In the genomic region with DNA sequence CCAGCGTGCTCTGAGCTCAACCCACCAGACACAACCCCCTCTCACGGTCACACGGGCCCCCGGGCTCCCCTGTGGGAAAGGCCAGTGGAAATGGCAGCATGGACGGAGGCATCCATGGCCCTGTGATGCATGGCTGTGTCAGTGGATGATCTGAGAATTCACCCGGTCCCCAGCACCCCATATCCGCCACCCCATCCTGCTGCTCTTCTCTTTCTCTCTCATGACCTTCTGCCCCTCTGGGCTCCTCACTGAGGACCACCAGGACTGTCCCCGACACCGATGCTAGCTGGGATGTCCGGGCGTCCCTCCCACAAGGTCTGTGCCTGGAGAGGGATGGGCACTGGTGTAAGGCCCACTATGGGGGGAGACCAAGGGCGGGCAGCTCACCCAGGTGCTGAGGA, we compare ENCODE assay signal across 28 cellular contexts.
"Had no signal": no experiment of that assay in that cellular context is flagged by ENCODE, and none has a peak within 500 bp of the region (broad histone marks: within the 10 kb centered on the region; RNA-seq: fewer than 3 reads in every experiment).

No MANE protein-coding gene starts in this region.

- H3K4me1 ChIP-seq: breast epithelium, right lobe of liver, stomach, thyroid gland, upper lobe of right lung had no signal

- H3K27me3 Mint-ChIP-seq: activated CD4-positive, alpha-beta memory T cell treated with anti-CD3 and anti-CD28 coated beads, Interleukin-2, amount 10 ng/mL, durations not matched to agents 7 days and 5 days; activated CD4-positive, alpha-beta T cell treated with anti-CD3 and anti-CD28 coated beads, Interleukin-2, amount 10 ng/mL, durations not matched to agents 7 days and 5 days; activated naive CD4-positive, alpha-beta T cell treated with anti-CD3 and anti-CD28 coated beads, Interleukin-2, amount 10 ng/mL, durations not matched to agents 7 days and 5 days had no signal

- H3K27ac Mint-ChIP-seq: activated CD4-positive, alpha-beta memory T cell treated with anti-CD3 and anti-CD28 coated beads, Interleukin-2, amount 10 ng/mL, durations not matched to agents 7 days and 5 days; activated CD4-positive, alpha-beta T cell treated with anti-CD3 and anti-CD28 coated beads, Interleukin-2, amount 10 ng/mL, durations not matched to agents 7 days and 5 days; activated naive CD4-positive, alpha-beta T cell treated with anti-CD3 and anti-CD28 coated beads, Interleukin-2, amount 10 ng/mL, durations not matched to agents 7 days and 5 days; activated T-cell treated with anti-CD3 and anti-CD28 coated beads, Interleukin-2, amount 50 U/mL, for 24 hours; dendritic cell treated with granulocyte-macrophage colony-stimulating factor and Interleukin-4, amounts not matched to agents 40 ng/mL and 50 ng/mL, for 4 days; endodermal cell; immature natural killer cell; natural killer cell treated with Interleukin-12 subunit alpha and Interleukin-12 subunit beta and Interleukin-15 and Interleukin-18, amount 100 ng/mL, for 72 hours; stimulated activated effector memory CD8-positive, alpha-beta T cell treated with anti-CD3 and anti-CD28 coated beads, Interleukin-12 subunit alpha, Interleukin-12 subunit beta, amount 100 ng/mL, for 72 hours had no signal

- H3K27me3 ChIP-seq: breast epithelium, right lobe of liver, thyroid gland, upper lobe of right lung had no signal

- H3K9me3 Mint-ChIP-seq: activated CD4-positive, alpha-beta memory T cell treated with anti-CD3 and anti-CD28 coated beads, Interleukin-2, amount 10 ng/mL, durations not matched to agents 7 days and 5 days; activated CD4-positive, alpha-beta T cell treated with anti-CD3 and anti-CD28 coated beads, Interleukin-2, amount 10 ng/mL, durations not matched to agents 7 days and 5 days; activated naive CD4-positive, alpha-beta T cell treated with anti-CD3 and anti-CD28 coated beads, Interleukin-2, amount 10 ng/mL, durations not matched to agents 7 days and 5 days; activated T-cell treated with anti-CD3 and anti-CD28 coated beads, Interleukin-2, amount 50 U/mL, for 24 hours; immature natural killer cell; natural killer cell treated with Interleukin-12 subunit alpha and Interleukin-12 subunit beta and Interleukin-15 and Interleukin-18, amount 100 ng/mL, for 72 hours; stimulated activated effector memory CD8-positive, alpha-beta T cell treated with anti-CD3 and anti-CD28 coated beads, Interleukin-12 subunit alpha, Interleukin-12 subunit beta, amount 100 ng/mL, for 72 hours had no signal

- H3K36me3 ChIP-seq: breast epithelium, lower lobe of right lung, right lobe of liver, stomach, thyroid gland, upper lobe of right lung had no signal

- H3K4me1 Mint-ChIP-seq: activated CD4-positive, alpha-beta memory T cell treated with anti-CD3 and anti-CD28 coated beads, Interleukin-2, amount 10 ng/mL, durations not matched to agents 7 days and 5 days; activated naive CD4-positive, alpha-beta T cell treated with anti-CD3 and anti-CD28 coated beads, Interleukin-2, amount 10 ng/mL, durations not matched to agents 7 days and 5 days; immature natural killer cell; stimulated activated effector memory CD8-positive, alpha-beta T cell treated with anti-CD3 and anti-CD28 coated beads, Interleukin-12 subunit alpha, Interleukin-12 subunit beta, amount 100 ng/mL, for 72 hours had no signal

- ATAC-seq: esophagus mucosa; natural killer cell treated with Interleukin-12 subunit alpha and Interleukin-12 subunit beta and Interleukin-15 and Interleukin-18, amount 100 ng/mL, for 72 hours; stimulated activated effector memory CD8-positive, alpha-beta T cell treated with anti-CD3 and anti-CD28 coated beads, Interleukin-12 subunit alpha, Interleukin-12 subunit beta, amount 100 ng/mL, for 72 hours; upper lobe of right lung had no signal

- H3K27ac ChIP-seq: breast epithelium, lower lobe of right lung, right lobe of liver, stomach, upper lobe of right lung had no signal

- H3K9me3 ChIP-seq: mucosa of descending colon, right lobe of liver, thyroid gland, upper lobe of right lung had no signal

- DNase-seq: activated CD4-positive, alpha-beta memory T cell treated with anti-CD3 and anti-CD28 coated beads, Interleukin-2, amount 10 ng/mL, durations not matched to agents 7 days and 5 days; activated CD4-positive, alpha-beta T cell treated with anti-CD3 and anti-CD28 coated beads for 1 hour; activated CD4-positive, alpha-beta T cell treated with anti-CD3 and anti-CD28 coated beads, Interleukin-2, amount 10 ng/mL, durations not matched to agents 7 days and 5 days; activated CD8-positive, alpha-beta memory T cell treated with anti-CD3 and anti-CD28 coated beads, Interleukin-2, amount 50 U/mL, for 48 hours; activated gamma-delta T cell; activated naive CD4-positive, alpha-beta T cell treated with anti-CD3 and anti-CD28 coated beads, Interleukin-2, amount 10 ng/mL, durations not matched to agents 7 days and 5 days; activated T-cell treated with anti-CD3 and anti-CD28 coated beads, Interleukin-2, amount 50 U/mL, for 24 hours; amygdala; central memory CD4-positive, alpha-beta T cell; endodermal cell; foreskin fibroblast; head of caudate nucleus; hypothalamus; immature natural killer cell; lower lobe of right lung; mucosa of descending colon; right lobe of liver; stimulated activated CD4-positive, alpha-beta T cell treated with anti-CD3 and anti-CD28 coated beads, Interleukin-12 subunit alpha, Interleukin-12 subunit beta, amount 100 ng/mL, for 4 hours; stimulated activated CD4-positive, alpha-beta T cell treated with anti-CD3 and anti-CD28 coated beads, Interleukin-4, amount 100 ng/mL, for 24 hours; stomach; T-helper 9 cell; thyroid gland; upper lobe of right lung had no signal

- H3K36me3 Mint-ChIP-seq: activated naive CD4-positive, alpha-beta T cell treated with anti-CD3 and anti-CD28 coated beads, Interleukin-2, amount 10 ng/mL, durations not matched to agents 7 days and 5 days; immature natural killer cell; natural killer cell treated with Interleukin-12 subunit alpha and Interleukin-12 subunit beta and Interleukin-15 and Interleukin-18, amount 100 ng/mL, for 72 hours; stimulated activated effector memory CD8-positive, alpha-beta T cell treated with anti-CD3 and anti-CD28 coated beads, Interleukin-12 subunit alpha, Interleukin-12 subunit beta, amount 100 ng/mL, for 72 hours had no signal

- H3K4me3 Mint-ChIP-seq: activated CD4-positive, alpha-beta memory T cell treated with anti-CD3 and anti-CD28 coated beads, Interleukin-2, amount 10 ng/mL, durations not matched to agents 7 days and 5 days; activated CD4-positive, alpha-beta T cell treated with anti-CD3 and anti-CD28 coated beads, Interleukin-2, amount 10 ng/mL, durations not matched to agents 7 days and 5 days; activated naive CD4-positive, alpha-beta T cell treated with anti-CD3 and anti-CD28 coated beads, Interleukin-2, amount 10 ng/mL, durations not matched to agents 7 days and 5 days; activated T-cell treated with anti-CD3 and anti-CD28 coated beads, Interleukin-2, amount 50 U/mL, for 24 hours; dendritic cell treated with granulocyte-macrophage colony-stimulating factor and Interleukin-4, amounts not matched to agents 40 ng/mL and 50 ng/mL, for 4 days; endodermal cell; immature natural killer cell; natural killer cell treated with Interleukin-12 subunit alpha and Interleukin-12 subunit beta and Interleukin-15 and Interleukin-18, amount 100 ng/mL, for 72 hours; stimulated activated effector memory CD8-positive, alpha-beta T cell treated with anti-CD3 and anti-CD28 coated beads, Interleukin-12 subunit alpha, Interleukin-12 subunit beta, amount 100 ng/mL, for 72 hours had no signal

- H3K4me3 ChIP-seq: breast epithelium, lower lobe of right lung, mucosa of descending colon, right lobe of liver, stomach, thyroid gland, upper lobe of right lung had no signal
